In genomic region chr14:105059035-105059916, GRCh38 we compare ENCODE assay signal across 10 cellular contexts. TPM values are rescaled to one million over a fixed set of nuclear protein-coding genes. Genes with fewer than 3 reads are reported as not detected.
DNase-seq lines count a peak whose midpoint lies in the region; ATAC-seq, FAIRE-seq and TF ChIP-seq lines count a peak whose summit lies in the region.
"Had no signal": no experiment of that assay in that cellular context is flagged by ENCODE, and none has a peak within 500 bp of the region (broad histone marks: within the 10 kb centered on the region; RNA-seq: fewer than 3 reads in every experiment).

No MANE protein-coding gene starts in this region.

- peaks cover 35% of the 10 kb centered on the region for H3K4me1 Mint-ChIP-seq in T-helper 1 cell treated with Interleukin-12 subunit alpha and Interleukin-12 subunit beta and Interleukin-4 antibody, amounts not matched to agents 30 μg/mL and 1 μg/mL, for 36 hours (ENCODE audit: low read depth)
- peaks cover 60% of the 10 kb centered on the region for H3K4me1 Mint-ChIP-seq in dendritic cell treated with granulocyte-macrophage colony-stimulating factor and Interleukin-4, amounts not matched to agents 40 ng/mL and 50 ng/mL, for 4 days (ENCODE audit: low read depth)

- H3K27ac Mint-ChIP-seq in T-helper 1 cell treated with Interleukin-12 subunit alpha and Interleukin-12 subunit beta and Interleukin-4 antibody, amounts not matched to agents 30 μg/mL and 1 μg/mL, for 36 hours = peak overlapping the region; percentile 82
- H3K27ac Mint-ChIP-seq in dendritic cell treated with granulocyte-macrophage colony-stimulating factor and Interleukin-4, amounts not matched to agents 40 ng/mL and 50 ng/mL, for 4 days = peak overlapping the region; percentile 98

- intact Hi-C loops in dendritic cell treated with granulocyte-macrophage colony-stimulating factor and Interleukin-4, amounts not matched to agents 40 ng/mL and 50 ng/mL, for 4 days (cut with micrococcal nuclease) = no loop called here

- TF ChIP-seq CTCF in D721Med (IDR thresholded peaks at IDR 0.05; ENCODE audit: insufficient read depth, missing control alignments) (peak; percentile 18), omental fat pad (IDR thresholded peaks at IDR 0.05) (no peak)

- no peaks in the 10 kb centered on the region for H3K27me3 Mint-ChIP-seq in T-helper 1 cell treated with Interleukin-12 subunit alpha and Interleukin-12 subunit beta and Interleukin-4 antibody, amounts not matched to agents 30 μg/mL and 1 μg/mL, for 36 hours (ENCODE audit: low read depth)
- H3K27me3 Mint-ChIP-seq in dendritic cell treated with granulocyte-macrophage colony-stimulating factor and Interleukin-4, amounts not matched to agents 40 ng/mL and 50 ng/mL, for 4 days = no peaks in the 10 kb centered on the region

- ATAC-seq in omental fat pad (ENCODE audit: low FRiP score) = peak; percentile 57
- ATAC-seq in GM18502 (IDR thresholded peaks at IDR 0.05; ENCODE audit: poor library complexity, unreplicated experiment) = no peak

- FAIRE-seq in D721Med (lab: Jason Lieb, UNC) = no peak
- FAIRE-seq: islet of Langerhans had no signal

- no peak for DNase-seq in D721Med (ENCODE audit: insufficient read length, low spot score)
- DNase-seq in omental fat pad (ENCODE audit: low spot score) = no peak
- no peak for DNase-seq in DMS114 treated with DMSO at 0.1 percent for 48 hours (lab: John Stamatoyannopoulos, UW; ENCODE audit: unreplicated experiment)
- no peak for DNase-seq in NCI-H2227 (lab: John Stamatoyannopoulos, UW; ENCODE audit: unreplicated experiment)
- DNase-seq in T1000 (lab: John Stamatoyannopoulos, UW) = no peak

- no peaks in the 10 kb centered on the region for H3K9me3 Mint-ChIP-seq in T-helper 1 cell treated with Interleukin-12 subunit alpha and Interleukin-12 subunit beta and Interleukin-4 antibody, amounts not matched to agents 30 μg/mL and 1 μg/mL, for 36 hours
- H3K9me3 Mint-ChIP-seq in dendritic cell treated with granulocyte-macrophage colony-stimulating factor and Interleukin-4, amounts not matched to agents 40 ng/mL and 50 ng/mL, for 4 days = no peaks in the 10 kb centered on the region

- H3K4me3 Mint-ChIP-seq in T-helper 1 cell treated with Interleukin-12 subunit alpha and Interleukin-12 subunit beta and Interleukin-4 antibody, amounts not matched to agents 30 μg/mL and 1 μg/mL, for 36 hours = peak overlapping the region; percentile 68
- H3K4me3 Mint-ChIP-seq in dendritic cell treated with granulocyte-macrophage colony-stimulating factor and Interleukin-4, amounts not matched to agents 40 ng/mL and 50 ng/mL, for 4 days = peak overlapping the region; percentile 76

- peaks cover 19% of the 10 kb centered on the region for H3K36me3 Mint-ChIP-seq in T-helper 1 cell treated with Interleukin-12 subunit alpha and Interleukin-12 subunit beta and Interleukin-4 antibody, amounts not matched to agents 30 μg/mL and 1 μg/mL, for 36 hours (ENCODE audit: low read depth)
- peaks cover 82% of the 10 kb centered on the region for H3K36me3 Mint-ChIP-seq in dendritic cell treated with granulocyte-macrophage colony-stimulating factor and Interleukin-4, amounts not matched to agents 40 ng/mL and 50 ng/mL, for 4 days (ENCODE audit: low read depth)

RNA-seq across cellular contexts. Expression of gene GPR132, which starts 6.0 kb away (rescaled TPM):
- total RNA-seq in omental fat pad = 1 to 10 TPM; 2.7 to 9.0 (median 7.6) TPM
- total RNA-seq: NCI-H460 had no signal

RNA-seq across cellular contexts. Expression of gene CDCA4, which starts 38.4 kb away (rescaled TPM):
- 1 to 10 TPM; 5.3 to 8.0 (median 6.4) TPM for total RNA-seq in omental fat pad
